ENCODE assay signal across 8 cellular contexts in genomic region chr19:1112254-1113208, GRCh38. TPM values are rescaled to one million over a fixed set of nuclear protein-coding genes. Genes with fewer than 3 reads are reported as not detected.
DNase-seq lines count a peak whose midpoint lies in the region; ATAC-seq and TF ChIP-seq lines count a peak whose summit lies in the region.

No MANE protein-coding gene starts in this region.

- DNase-seq in GM13977 (ENCODE audit: low spot score) (no peak), body of pancreas (peak in 3 of 4 donors; percentile 45 to 51 (median 45)), iPS-NIHi11 (ENCODE audit: low spot score) (peak; percentile 87), NCI-H187 treated with DMSO at 0.1 percent for 48 hours (lab: John Stamatoyannopoulos, UW) (no peak), OCI-M2 (lab: John Stamatoyannopoulos, UW; ENCODE audit: unreplicated experiment) (no peak)

- intact Hi-C loops in body of pancreas (cut with DNase I), result loop anchor here (5.0 kb wide), 1 partner anchor 80 kb away; no protein-coding TSS in a partner anchor

- TF ChIP-seq POLR2A in body of pancreas (IDR thresholded peaks at IDR 0.05), result no peak

- H3K4me3 ChIP-seq in body of pancreas (no peak overlapping the region), skeletal muscle satellite cell (ENCODE audit: low read length) (no peak overlapping the region)

- in situ Hi-C loops in GM13977 (cut with MboI; ENCODE audit: low pct_unique_long_range_greater_than_20kb, low sequenced_read_pairs, unreplicated experiment), result loop anchor here (10.0 kb wide), 1 partner anchor 82 kb away; no protein-coding TSS in a partner anchor

- H3K4me1 ChIP-seq in body of pancreas, result peaks cover 19% of the 10 kb centered on the region
- peaks cover 13% of the 10 kb centered on the region for H3K4me1 ChIP-seq in skeletal muscle satellite cell (ENCODE audit: control insufficient read depth, insufficient read depth, low read length)

- ATAC-seq in body of pancreas (peak; percentile 7), GM21447 (IDR thresholded peaks at IDR 0.05; ENCODE audit: unreplicated experiment) (no peak), HG03520 (IDR thresholded peaks at IDR 0.05; ENCODE audit: unreplicated experiment) (no peak)

- H3K27ac ChIP-seq in body of pancreas, result peak overlapping the region in 3 of 4 donors; percentile 53 to 75 (median 64)

- 60 to 82% methylated on average over 25 to 59 of the region's 79 CpGs for WGBS in body of pancreas, 2 donors

- peak overlapping the region; percentile 9 for H3K9ac ChIP-seq in skeletal muscle satellite cell (ENCODE audit: low read depth, low read length)

- H3K4me2 ChIP-seq in skeletal muscle satellite cell (ENCODE audit: low read length), result no peak overlapping the region

- H3K36me3 ChIP-seq in body of pancreas (replicated peaks in 1 of 2; ENCODE audit: insufficient read depth in 1 of 2, low read depth in 2 of 2) (peaks cover 4 to 22% of the 10 kb centered on the region in 2 donors), skeletal muscle satellite cell (ENCODE audit: insufficient read depth, low read length) (peaks cover 64% of the 10 kb centered on the region)

- no peaks in the 10 kb centered on the region for H3K9me3 ChIP-seq in body of pancreas
- no peaks in the 10 kb centered on the region for H3K9me3 ChIP-seq in skeletal muscle satellite cell (replicated peaks; ENCODE audit: low read length)

- H3K27me3 ChIP-seq in body of pancreas (no peaks in the 10 kb centered on the region), skeletal muscle satellite cell (ENCODE audit: control insufficient read depth, insufficient read depth, low read length) (no peaks in the 10 kb centered on the region)

- peak; percentile 15 for TF ChIP-seq CTCF in GM13977 (IDR thresholded peaks at IDR 0.05; ENCODE audit: extremely low read depth, insufficient read depth, missing control alignments)
- TF ChIP-seq CTCF in body of pancreas (IDR thresholded peaks at IDR 0.05), result no peak

RNA-seq across cellular contexts. Expression of gene GPX4, which starts 8.7 kb away (rescaled TPM):
- 100 to 1,000 TPM; 152 to 157 TPM for total RNA-seq in body of pancreas
- 339 and 487 TPM in 2 replicates for total RNA-seq in skeletal muscle satellite cell (2012; rRNA removed)

RNA-seq across cellular contexts. Expression of gene POLR2E, which starts 17.4 kb away (rescaled TPM):
- total RNA-seq in body of pancreas, result 10 to 100 TPM; 24.9 to 78.1 TPM
- 102 and 112 TPM in 2 replicates for total RNA-seq in skeletal muscle satellite cell (2012; rRNA removed)

RNA-seq across cellular contexts. Expression of gene ARHGAP45, which starts 45.6 kb away (rescaled TPM):
- total RNA-seq in body of pancreas, result 10 to 100 TPM; 13.2 to 23.4 TPM
- total RNA-seq in skeletal muscle satellite cell (2012; rRNA removed), result 0.44 and 0.76 TPM in 2 replicates

Comparison
In these comparisons a context has a peak if more than half of its experiments do, and no peak if none do; other contexts are left out.
1. DNase-seq: peak in body of pancreas (3 of 4) and iPS-NIHi11 (single experiment); none in GM13977 (single experiment), NCI-H187 treated with DMSO at 0.1 percent for 48 hours (single experiment) and OCI-M2 (single experiment).